18 cellular contexts compared by ENCODE assay signal in the genomic region with DNA sequence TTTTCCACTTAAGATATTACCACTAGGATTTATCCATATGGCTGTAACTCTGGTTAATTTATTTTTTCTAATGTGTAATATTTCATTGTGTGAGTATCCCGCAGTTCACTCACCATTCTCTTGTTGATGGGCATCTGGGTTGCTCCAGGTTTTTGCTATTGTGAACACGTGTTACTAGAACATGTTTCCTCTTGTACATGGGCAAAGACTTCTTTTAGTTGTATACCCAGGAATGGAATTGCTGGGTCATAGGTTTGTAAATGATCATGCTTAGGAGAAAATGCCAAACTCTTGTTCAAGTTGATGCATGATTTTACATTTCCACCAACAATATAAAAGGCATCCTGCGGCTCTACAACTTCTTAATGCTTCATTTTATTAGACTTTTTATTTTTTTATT. TPM values are rescaled to one million over a fixed set of nuclear protein-coding genes. Genes with fewer than 3 reads are reported as not detected.
A peak's percentile ranks its signal among the peaks of the same experiment; 100 is the strongest.
DNase-seq lines count a peak whose midpoint lies in the region; FAIRE-seq and TF ChIP-seq lines count a peak whose summit lies in the region.
"Had no signal": no experiment of that assay in that cellular context is flagged by ENCODE, and none has a peak within 500 bp of the region (broad histone marks: within the 10 kb centered on the region; RNA-seq: fewer than 3 reads in every experiment).

No MANE protein-coding gene starts in this region.

- no peaks in the 10 kb centered on the region for H3K9me1 ChIP-seq in keratinocyte (ENCODE audit: control insufficient read depth, extremely low read depth, insufficient read depth, low read length)

- FAIRE-seq in keratinocyte (lab: Jason Lieb, UNC) (peak; percentile 92), GM12892 (lab: Jason Lieb, UNC) (no peak), RCC 7860 (lab: Jason Lieb, UNC) (no peak)
- FAIRE-seq: A549, GM12891, H1, HTR-8/SVneo had no signal

- dilution Hi-C loops in keratinocyte (cut with MboI; ENCODE audit: extremely low pct_ligation_motif_present, low sequenced_read_pairs): no loop called here

- TF ChIP-seq POLR2A in uterus (IDR thresholded peaks at IDR 0.05) (no peak), GM12892 (IDR thresholded peaks at IDR 0.05; ENCODE audit: low read depth, low read length) (no peak)

- H3K27me3 ChIP-seq in ascending aorta (no peaks in the 10 kb centered on the region), keratinocyte (ENCODE audit: control insufficient read depth, extremely low read depth, insufficient read depth, low read length) (no peaks in the 10 kb centered on the region), uterus (no peaks in the 10 kb centered on the region)
- H3K27me3 ChIP-seq: BE2C had no signal

- no peak overlapping the region for H2AFZ ChIP-seq in keratinocyte (ENCODE audit: control insufficient read depth, low read length)

- no peaks in the 10 kb centered on the region for H3K9me3 ChIP-seq in ascending aorta
- H3K9me3 ChIP-seq in keratinocyte (ENCODE audit: control insufficient read depth, low read depth, low read length): no peaks in the 10 kb centered on the region
- H3K9me3 ChIP-seq in uterus: no peaks in the 10 kb centered on the region
- H3K9me3 ChIP-seq: A549, BE2C, HAP-1 had no signal

- TF ChIP-seq CTCF in ascending aorta (IDR thresholded peaks at IDR 0.05) (no peak), keratinocyte (optimal IDR thresholded peaks at IDR 0.05 in 1 of 3, IDR thresholded peaks at IDR 0.05 in 1 of 3, conservative IDR thresholded peaks at IDR 0.05 in 1 of 3; ENCODE audit: extremely low read depth in 1 of 3, insufficient read depth in 2 of 3, low read length in 3 of 3) (no peak), uterus (IDR thresholded peaks at IDR 0.05) (no peak)

- H3K4me1 ChIP-seq in ascending aorta (peaks cover 6 to 44% of the 10 kb centered on the region in 2 donors), keratinocyte (ENCODE audit: control insufficient read depth, extremely low read depth, insufficient read depth, low read length) (peaks cover 21% of the 10 kb centered on the region), uterus (peaks cover 0 to 10% of the 10 kb centered on the region in 2 donors)

- no peak overlapping the region for H3K9ac ChIP-seq in keratinocyte (ENCODE audit: control insufficient read depth, extremely low read depth, insufficient read depth, low read length)

- H3K27ac ChIP-seq in ascending aorta (peak overlapping the region; percentile 72 to 78), epithelial cell of prostate (peak overlapping the region; percentile 35), keratinocyte (ENCODE audit: control insufficient read depth, insufficient read depth, low read length) (peak overlapping the region; percentile 23), uterus (peak overlapping the region; percentile 78 to 96)
- H3K27ac ChIP-seq: A549, C4-2B had no signal

- H3K4me3 ChIP-seq in ascending aorta (no peak overlapping the region), keratinocyte (ENCODE audit: control insufficient read depth in 2 of 3, extremely low read depth in 1 of 3, insufficient read depth in 2 of 3, low read depth in 1 of 3, low read length in 3 of 3) (no peak overlapping the region), uterus (no peak overlapping the region)
- H3K4me3 ChIP-seq: A549, HAP-1 had no signal

- DNase-seq in ascending aorta (ENCODE audit: low spot score in 2 of 2) (no peak), epithelial cell of prostate (ENCODE audit: low read depth, low spot score) (peak; percentile 51), keratinocyte (ENCODE audit: low read depth, low spot score) (peak; percentile 68), uterus (no peak), NCI-H2107 treated with DMSO at 0.1 percent for 48 hours (lab: John Stamatoyannopoulos, UW; ENCODE audit: unreplicated experiment) (no peak), GM12892 (ENCODE audit: insufficient read length) (no peak), RCC 7860 (ENCODE audit: low spot score) (no peak)
- DNase-seq: BE2C; CD4-positive, alpha-beta memory T cell; DMS153; DMS79 treated with DMSO at 0.1 percent for 48 hours; EL had no signal

- H3K79me2 ChIP-seq in keratinocyte (ENCODE audit: control insufficient read depth, insufficient read depth, low read length): no peaks in the 10 kb centered on the region

- intact Hi-C loops in ascending aorta (cut with DNase I): no loop called here
- intact Hi-C loops in uterus (cut with DNase I; ENCODE audit: low total_unique reads): no loop called here

- no peak overlapping the region for H3K4me2 ChIP-seq in keratinocyte (ENCODE audit: control insufficient read depth, extremely low read depth, insufficient read depth, low read depth, low read length)
- H3K4me2 ChIP-seq: A549 had no signal

- H4K20me1 ChIP-seq in keratinocyte (ENCODE audit: control insufficient read depth, extremely low read depth, insufficient read depth, low read length): no peaks in the 10 kb centered on the region

- no peaks in the 10 kb centered on the region for H3K36me3 ChIP-seq in ascending aorta
- H3K36me3 ChIP-seq in keratinocyte (ENCODE audit: control insufficient read depth in 2 of 2, extremely low read depth in 1 of 2, insufficient read depth in 2 of 2, low read length in 2 of 2): no peaks in the 10 kb centered on the region
- H3K36me3 ChIP-seq in uterus: no peaks in the 10 kb centered on the region
- H3K36me3 ChIP-seq: HAP-1 had no signal

RNA-seq across cellular contexts. Expression of a gene that starts 26.8 kb away (rescaled TPM):
- total RNA-seq in ascending aorta (178 TPM), uterus (100 to 1,000 TPM; 144 to 400 (median 228) TPM)
- 0.19 to 0.77 TPM (median 0.34 TPM) in 3 replicates for polyA plus RNA-seq in keratinocyte
- 1.9 TPM for polyA plus RNA-seq in keratinocyte (2011; ENCODE audit: low read depth)
- 0.34 and 0.39 TPM in 2 replicates for polyA plus RNA-seq in keratinocyte (2011; cell fraction: cytosol; rRNA removed)
- 0.85 and 1.1 TPM in 2 replicates for polyA plus RNA-seq in keratinocyte (2011; cell fraction: nucleus; rRNA removed)
- polyA plus RNA-seq in keratinocyte (2012; ENCODE audit: low replicate concordance): 0.21 and 1.2 TPM in 2 replicates
- polyA minus RNA-seq in keratinocyte: 0.30 to 2.9 TPM (median 0.70 TPM) in 3 replicates
- 0.38 TPM for polyA minus RNA-seq in keratinocyte (2011; cell fraction: cytosol; rRNA and poly(A)+ RNA removed)
- 0.63 and 2.4 TPM in 2 replicates for polyA minus RNA-seq in keratinocyte (2011; cell fraction: nucleus; rRNA and poly(A)+ RNA removed)
- 0.11 TPM for polyA plus RNA-seq in GM12892 (2012; ENCODE audit: missing spikeins)

Comparison
In these comparisons a context has a peak if more than half of its experiments do, and no peak if none do; other contexts are left out.
1. DNase-seq: peak in epithelial cell of prostate (single experiment) and keratinocyte (single experiment); none in ascending aorta (0 of 2), uterus (0 of 2), NCI-H2107 treated with DMSO at 0.1 percent for 48 hours (single experiment), GM12892 (single experiment) and RCC 7860 (single experiment).
2. H3K27ac ChIP-seq: peak in every context shown above with its lines; median percentile 87 in uterus; 75 in ascending aorta; 35 in epithelial cell of prostate; 23 in keratinocyte.